Comparison of ENCODE assay signal across 17 cellular contexts in genomic region chr7:41786324-41786723, GRCh38.
DNase-seq lines count a peak whose midpoint lies in the region; ATAC-seq and TF ChIP-seq lines count a peak whose summit lies in the region.
"Had no signal": no experiment of that assay in that cellular context is flagged by ENCODE, and none has a peak within 500 bp of the region (broad histone marks: within the 10 kb centered on the region; RNA-seq: fewer than 3 reads in every experiment).

No MANE protein-coding gene starts in this region.

- POLR2A ChIA-PET in CD4-positive, alpha-beta memory T cell (lab: Charles Lee; ENCODE audit: partially characterized antibody), result no interaction called here
- POLR2A ChIA-PET in activated CD4-positive, alpha-beta T cell treated with anti-CD3 and anti-CD28 coated beads for 36 hours (lab: Charles Lee), result no interaction called here

- no peak for TF ChIP-seq POLR2A in upper lobe of left lung (IDR thresholded peaks at IDR 0.05)

- H3K27ac ChIP-seq in neutrophil (peak overlapping the region; percentile 36), upper lobe of left lung (no peak overlapping the region)
- no peak overlapping the region for H3K27ac ChIP-seq in CD4-positive, alpha-beta memory T cell (ENCODE audit: low read depth, low read length)
- H3K27ac ChIP-seq: A549, C4-2B, GM23248 had no signal

- H3K4me1 Mint-ChIP-seq in CD4-positive, alpha-beta memory T cell, result no peaks in the 10 kb centered on the region
- H3K4me1 Mint-ChIP-seq in activated CD4-positive, alpha-beta T cell treated with anti-CD3 and anti-CD28 coated beads for 36 hours, result no peaks in the 10 kb centered on the region
- H3K4me1 Mint-ChIP-seq: CD8-positive, alpha-beta memory T cell had no signal

- H3K4me1 ChIP-seq in adipocyte (ENCODE audit: control insufficient read depth, insufficient read depth, low read length) (peaks cover 23% of the 10 kb centered on the region), neutrophil (ENCODE audit: control insufficient read depth in 1 of 2, insufficient read depth in 1 of 2, low read depth in 1 of 2, low read length in 1 of 2) (peaks cover 14 to 16% of the 10 kb centered on the region in 2 experiments), upper lobe of left lung (no peaks in the 10 kb centered on the region)
- no peaks in the 10 kb centered on the region for H3K4me1 ChIP-seq in CD4-positive, alpha-beta memory T cell (ENCODE audit: insufficient read depth, low read length)
- H3K4me1 ChIP-seq: A549, BE2C had no signal

- H3K9me3 ChIP-seq in adipocyte (ENCODE audit: control insufficient read depth, low read length) (no peaks in the 10 kb centered on the region), neutrophil (no peaks in the 10 kb centered on the region), upper lobe of left lung (no peaks in the 10 kb centered on the region)
- no peaks in the 10 kb centered on the region for H3K9me3 ChIP-seq in CD4-positive, alpha-beta memory T cell (ENCODE audit: control insufficient read depth in 1 of 2, low read length in 2 of 2)
- H3K9me3 ChIP-seq: A549, BE2C had no signal

- H3K27me3 ChIP-seq in adipocyte (replicated peaks; ENCODE audit: control insufficient read depth, insufficient read depth, low read length) (no peaks in the 10 kb centered on the region), neutrophil (no peaks in the 10 kb centered on the region), upper lobe of left lung (no peaks in the 10 kb centered on the region)
- no peaks in the 10 kb centered on the region for H3K27me3 ChIP-seq in CD4-positive, alpha-beta memory T cell (ENCODE audit: insufficient read depth, low read length)
- H3K27me3 ChIP-seq: BE2C had no signal

- H3K4me3 Mint-ChIP-seq in CD4-positive, alpha-beta memory T cell, result no peak overlapping the region
- no peak overlapping the region for H3K4me3 Mint-ChIP-seq in activated CD4-positive, alpha-beta T cell treated with anti-CD3 and anti-CD28 coated beads for 36 hours
- H3K4me3 Mint-ChIP-seq: CD8-positive, alpha-beta memory T cell; IgD-negative memory B cell had no signal

- H3K36me3 ChIP-seq in adipocyte (ENCODE audit: control insufficient read depth, insufficient read depth, low read length, severe bottlenecking), result no peaks in the 10 kb centered on the region
- no peaks in the 10 kb centered on the region for H3K36me3 ChIP-seq in neutrophil
- H3K36me3 ChIP-seq in upper lobe of left lung, result no peaks in the 10 kb centered on the region
- H3K36me3 ChIP-seq in CD4-positive, alpha-beta memory T cell (ENCODE audit: insufficient read depth, low read length), result no peaks in the 10 kb centered on the region
- H3K36me3 ChIP-seq: BE2C had no signal

- no peaks in the 10 kb centered on the region for H3K36me3 Mint-ChIP-seq in CD4-positive, alpha-beta memory T cell
- no peaks in the 10 kb centered on the region for H3K36me3 Mint-ChIP-seq in activated CD4-positive, alpha-beta T cell treated with anti-CD3 and anti-CD28 coated beads for 36 hours (ENCODE audit: low read depth)
- H3K36me3 Mint-ChIP-seq: CD8-positive, alpha-beta memory T cell had no signal

- intact Hi-C loops in CD4-positive, alpha-beta memory T cell (cut with micrococcal nuclease), result no loop called here
- intact Hi-C loops in activated CD4-positive, alpha-beta T cell treated with anti-CD3 and anti-CD28 coated beads for 36 hours (cut with DNase I, micrococcal nuclease), result no loop called here

- peaks cover 0 to 5% (median 0%) of the 10 kb centered on the region in 8 donors for H3K9me3 Mint-ChIP-seq in CD4-positive, alpha-beta memory T cell
- no peaks in the 10 kb centered on the region for H3K9me3 Mint-ChIP-seq in activated CD4-positive, alpha-beta T cell treated with anti-CD3 and anti-CD28 coated beads for 36 hours (ENCODE audit: low read depth)
- H3K9me3 Mint-ChIP-seq: IgD-negative memory B cell had no signal

- DNase-seq in OCI-M1 (lab: John Stamatoyannopoulos, UW) (peak; percentile 20), adipocyte (ENCODE audit: low read depth) (no peak), upper lobe of left lung (no peak), NCI-H748 (lab: John Stamatoyannopoulos, UW; ENCODE audit: unreplicated experiment) (no peak)
- no peak for DNase-seq in CD4-positive, alpha-beta memory T cell
- DNase-seq in activated CD4-positive, alpha-beta T cell treated with anti-CD3 and anti-CD28 coated beads for 36 hours, result no peak
- DNase-seq: BE2C; Calu3; CD8-positive, alpha-beta memory T cell; DMS 273 treated with DMSO at 0.1 percent for 48 hours had no signal

- CTCF ChIA-PET in CD4-positive, alpha-beta memory T cell (lab: Charles Lee; ENCODE audit: partially characterized antibody), result no interaction called here
- CTCF ChIA-PET in activated CD4-positive, alpha-beta T cell treated with anti-CD3 and anti-CD28 coated beads for 36 hours (lab: Charles Lee), result no interaction called here

- peak overlapping the region; percentile 52 for H3K9ac ChIP-seq in adipocyte (ENCODE audit: low read length)
- H3K9ac ChIP-seq: GM23248 had no signal

- 58 to 79% methylated on average over 2 of the region's 2 CpGs for WGBS in upper lobe of left lung, 2 donors

- ATAC-seq in upper lobe of left lung (ENCODE audit: low FRiP score in 2 of 2) (peak; percentile 37 to 48), HG03095 (IDR thresholded peaks at IDR 0.05; ENCODE audit: unreplicated experiment) (no peak)
- ATAC-seq in activated CD4-positive, alpha-beta T cell treated with anti-CD3 and anti-CD28 coated beads for 36 hours, result no peak
- ATAC-seq: A549, GM12878 had no signal

- no peak for TF ChIP-seq EP300 in upper lobe of left lung (IDR thresholded peaks at IDR 0.05)

- H3K27me3 Mint-ChIP-seq in CD4-positive, alpha-beta memory T cell, result no peaks in the 10 kb centered on the region
- H3K27me3 Mint-ChIP-seq in activated CD4-positive, alpha-beta T cell treated with anti-CD3 and anti-CD28 coated beads for 36 hours, result peaks cover 2% of the 10 kb centered on the region
- H3K27me3 Mint-ChIP-seq: CD8-positive, alpha-beta memory T cell; IgD-negative memory B cell had no signal

- TF ChIP-seq CTCF in neutrophil (IDR thresholded peaks at IDR 0.05), result no peak
- TF ChIP-seq CTCF in upper lobe of left lung (IDR thresholded peaks at IDR 0.05), result no peak

- H3K27ac Mint-ChIP-seq in CD4-positive, alpha-beta memory T cell, result no peak overlapping the region
- H3K27ac Mint-ChIP-seq in activated CD4-positive, alpha-beta T cell treated with anti-CD3 and anti-CD28 coated beads for 36 hours, result no peak overlapping the region
- H3K27ac Mint-ChIP-seq: CD8-positive, alpha-beta memory T cell; IgD-negative memory B cell had no signal

- H3K4me3 ChIP-seq in adipocyte (ENCODE audit: low read length) (no peak overlapping the region), neutrophil (ENCODE audit: low read depth in 1 of 2, low read length in 1 of 2) (no peak overlapping the region), upper lobe of left lung (no peak overlapping the region)
- no peak overlapping the region for H3K4me3 ChIP-seq in CD4-positive, alpha-beta memory T cell (ENCODE audit: low read length in 2 of 2)
- H3K4me3 ChIP-seq: A549, GM12878, GM23248 had no signal

Comparison
In these comparisons a context has a peak if more than half of its experiments do, and no peak if none do; other contexts are left out.
1. ATAC-seq: peak in upper lobe of left lung (2 of 2); none in HG03095 (single experiment) and activated CD4-positive, alpha-beta T cell treated with anti-CD3 and anti-CD28 coated beads for 36 hours (single experiment).